In the genomic region with DNA sequence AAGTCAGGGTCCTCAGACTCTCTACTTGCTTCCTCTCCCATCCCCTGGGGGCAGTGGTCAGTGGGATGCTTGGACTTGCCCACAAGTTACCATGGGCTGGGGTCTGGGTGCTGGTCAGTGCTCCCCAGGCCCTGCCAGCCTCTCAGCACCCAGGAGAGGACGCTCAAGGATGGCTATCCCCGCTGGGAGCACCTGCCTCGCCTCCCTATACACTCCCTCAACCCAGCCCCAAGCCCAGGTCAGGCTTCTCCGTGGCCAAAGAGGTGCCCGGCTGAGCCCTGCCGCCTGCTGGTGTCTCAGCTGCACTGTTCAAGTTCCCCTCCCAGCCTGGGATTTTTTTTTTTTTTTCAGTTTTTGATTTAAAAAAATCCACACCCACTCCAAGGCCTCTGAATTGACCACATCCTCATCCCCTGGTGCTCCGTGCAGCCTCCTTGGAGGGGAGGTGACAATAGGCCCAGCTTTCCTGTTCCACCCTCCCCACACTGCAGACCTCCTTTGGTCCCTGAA, we compare ENCODE assay signal across 9 cellular contexts. TPM values are rescaled to one million over a fixed set of nuclear protein-coding genes. Genes with fewer than 3 reads are reported as not detected.
DNase-seq lines count a peak whose midpoint lies in the region; TF ChIP-seq lines count a peak whose summit lies in the region.
"Had no signal": no experiment of that assay in that cellular context is flagged by ENCODE, and none has a peak within 500 bp of the region (broad histone marks: within the 10 kb centered on the region; RNA-seq: fewer than 3 reads in every experiment).

No MANE protein-coding gene starts in this region.

- no peak overlapping the region for H3K27ac ChIP-seq in 22Rv1

- no peak overlapping the region for H3K27ac Mint-ChIP-seq in nephron
- H3K27ac Mint-ChIP-seq: stimulated activated naive CD8-positive, alpha-beta T cell treated with anti-CD3 and anti-CD28 coated beads, Interleukin-15, Interleukin-2, amounts not matched to agents 100 ng/mL and 50 ng/mL, for 24 hours had no signal

- DNase-seq in GM10248 (ENCODE audit: extremely low spot score) (peak; percentile 80), OCI-M1 (lab: John Stamatoyannopoulos, UW) (peak; percentile 84), choroid plexus epithelial cell (ENCODE audit: low read depth) (peak; percentile 46), H4 (ENCODE audit: low spot score) (no peak), NCI-H1436 (lab: John Stamatoyannopoulos, UW) (no peak)
- no peak for DNase-seq in effector CD4-positive, alpha-beta T cell

- CTCF ChIA-PET in GM10248 (lab: Yijun Ruan, JAX): interaction anchor here (0.7 to 1.3 kb wide), 9 partner anchors 10 to 195 kb away, joined by 3 to 6 read pairs (median 3); no protein-coding TSS in a partner anchor

- peaks cover 3% of the 10 kb centered on the region for H3K36me3 Mint-ChIP-seq in nephron (ENCODE audit: low read depth)

- H3K27me3 Mint-ChIP-seq in nephron (ENCODE audit: low read depth): peaks cover 7% of the 10 kb centered on the region

- peak overlapping the region; percentile 49 to 65 (median 58) for H3K4me3 Mint-ChIP-seq in nephron
- H3K4me3 Mint-ChIP-seq: stimulated activated naive CD8-positive, alpha-beta T cell treated with anti-CD3 and anti-CD28 coated beads, Interleukin-15, Interleukin-2, amounts not matched to agents 100 ng/mL and 50 ng/mL, for 24 hours had no signal

- TF ChIP-seq CTCF in 22Rv1 (IDR thresholded peaks at IDR 0.05): peak; percentile 68
- peak; percentile 89 for TF ChIP-seq CTCF in GM10248 (IDR thresholded peaks at IDR 0.05; ENCODE audit: control extremely low read depth, extremely low read depth, low read depth, missing control alignments)
- peak; percentile 75 for TF ChIP-seq CTCF in choroid plexus epithelial cell (conservative IDR thresholded peaks at IDR 0.05; ENCODE audit: low read depth, low read length)
- TF ChIP-seq CTCF in nephron (IDR thresholded peaks at IDR 0.05; ENCODE audit: unreplicated experiment in 3 of 3): peak; percentile 39 to 50 (median 40)

- POLR2A ChIA-PET in GM10248 (lab: Yijun Ruan, JAX): interaction anchor here (0.5 kb wide), 1 partner anchor 345 kb away, joined by 7 read pairs; no protein-coding TSS in a partner anchor

- H3K9me3 Mint-ChIP-seq in nephron: no peaks in the 10 kb centered on the region
- H3K9me3 Mint-ChIP-seq: stimulated activated naive CD8-positive, alpha-beta T cell treated with anti-CD3 and anti-CD28 coated beads, Interleukin-15, Interleukin-2, amounts not matched to agents 100 ng/mL and 50 ng/mL, for 24 hours had no signal

- no peak overlapping the region for H3K4me3 ChIP-seq in choroid plexus epithelial cell (ENCODE audit: low read depth, low read length)

- H3K4me1 Mint-ChIP-seq in nephron: peaks cover 5% of the 10 kb centered on the region

RNA-seq across cellular contexts. Expression of a gene that starts 10.8 kb away (rescaled TPM):
- 0.21 TPM in 1 of 2 replicates, not detected in the other for total RNA-seq in H4 (2014; rRNA removed; shearing (Covaris generic))

Comparison
In these comparisons a context has a peak if more than half of its experiments do, and no peak if none do; other contexts are left out.
1. DNase-seq: peak in GM10248 (single experiment), OCI-M1 (single experiment) and choroid plexus epithelial cell (single experiment); none in H4 (single experiment), NCI-H1436 (single experiment) and effector CD4-positive, alpha-beta T cell (single experiment).
2. Peak in every context shown above with its lines, with median percentiles within 50 percentile points of each other: CTCF ChIP-seq.